In genomic region chr2:162009543-162009942, GRCh38 we compare ENCODE assay signal across 22 cellular contexts.
"Had no signal": no experiment of that assay in that cellular context is flagged by ENCODE, and none has a peak within 500 bp of the region (broad histone marks: within the 10 kb centered on the region; RNA-seq: fewer than 3 reads in every experiment).

No MANE protein-coding gene starts in this region.

- FAIRE-seq: kidney had no signal

- H3K27me3 ChIP-seq: esophagus squamous epithelium, foreskin keratinocyte, right lobe of liver, upper lobe of left lung, uterus had no signal

- H3K79me2 ChIP-seq: parathyroid adenoma had no signal

- DNase-seq: effector memory CD8-positive, alpha-beta T cell; esophagus squamous epithelium; foreskin keratinocyte; kidney; left cardiac atrium; left ventricle myocardium inferior; lower lobe of right lung; midbrain; nephron progenitor cell; right lobe of liver; stimulated activated CD4-positive, alpha-beta T cell treated with anti-CD3 and anti-CD28 coated beads, Interleukin-15, amount 100 ng/mL, for 24 hours; stimulated activated CD4-positive, alpha-beta T cell treated with anti-CD3 and anti-CD28 coated beads, Interleukin-1b, Interleukin-23, amount 100 ng/mL, for 48 hours; stimulated activated CD4-positive, alpha-beta T cell treated with anti-CD3 and anti-CD28 coated beads, Interleukin-4, amount 100 ng/mL, for 24 hours; tibial artery; upper lobe of left lung; uterus had no signal

- H3K27ac ChIP-seq: esophagus squamous epithelium, foreskin keratinocyte, left ventricle myocardium inferior, lower lobe of right lung, parathyroid adenoma, prostate gland, right lobe of liver, tibial artery, upper lobe of left lung, uterus had no signal

- H3K4me3 Mint-ChIP-seq: dendritic cell treated with granulocyte-macrophage colony-stimulating factor and Interleukin-4, amounts not matched to agents 40 ng/mL and 50 ng/mL, for 4 days; effector memory CD8-positive, alpha-beta T cell; memory B cell; nephron progenitor cell; stimulated activated memory B cell treated with anti-CD40 and anti-IgM and Interleukin-4, amounts not matched to agents 10 μg/mL and 1 μg/mL and 100 μg/mL, for 72 hours; stimulated activated naive CD8-positive, alpha-beta T cell treated with anti-CD3 and anti-CD28 coated beads, Interleukin-15, Interleukin-2, amounts not matched to agents 100 ng/mL and 50 ng/mL, for 24 hours had no signal

- H3K36me3 Mint-ChIP-seq: memory B cell; stimulated activated memory B cell treated with anti-CD40 and anti-IgM and Interleukin-4, amounts not matched to agents 10 μg/mL and 1 μg/mL and 100 μg/mL, for 72 hours had no signal

- ATAC-seq: effector memory CD8-positive, alpha-beta T cell; foreskin keratinocyte; left cardiac atrium; lower lobe of right lung; right lobe of liver; stimulated activated memory B cell treated with anti-CD40 and anti-IgM and Interleukin-4, amounts not matched to agents 10 μg/mL and 1 μg/mL and 100 μg/mL, for 72 hours had no signal

- H3K4me3 ChIP-seq: esophagus squamous epithelium, left ventricle myocardium inferior, lower lobe of right lung, prostate gland, right lobe of liver, tibial artery, upper lobe of left lung, uterus had no signal

- H3K27ac Mint-ChIP-seq: dendritic cell treated with granulocyte-macrophage colony-stimulating factor and Interleukin-4, amounts not matched to agents 40 ng/mL and 50 ng/mL, for 4 days; memory B cell; nephron progenitor cell; stimulated activated memory B cell treated with anti-CD40 and anti-IgM and Interleukin-4, amounts not matched to agents 10 μg/mL and 1 μg/mL and 100 μg/mL, for 72 hours; stimulated activated naive CD8-positive, alpha-beta T cell treated with anti-CD3 and anti-CD28 coated beads, Interleukin-15, Interleukin-2, amounts not matched to agents 100 ng/mL and 50 ng/mL, for 24 hours had no signal

- H3K4me1 Mint-ChIP-seq: nephron progenitor cell had no signal

- H3K9me3 Mint-ChIP-seq: dendritic cell treated with granulocyte-macrophage colony-stimulating factor and Interleukin-4, amounts not matched to agents 40 ng/mL and 50 ng/mL, for 4 days; effector memory CD8-positive, alpha-beta T cell; memory B cell; nephron progenitor cell; stimulated activated memory B cell treated with anti-CD40 and anti-IgM and Interleukin-4, amounts not matched to agents 10 μg/mL and 1 μg/mL and 100 μg/mL, for 72 hours; stimulated activated naive CD8-positive, alpha-beta T cell treated with anti-CD3 and anti-CD28 coated beads, Interleukin-15, Interleukin-2, amounts not matched to agents 100 ng/mL and 50 ng/mL, for 24 hours had no signal

- H3K36me3 ChIP-seq: esophagus squamous epithelium, prostate gland, tibial artery, upper lobe of left lung, uterus had no signal

- H3K27me3 Mint-ChIP-seq: dendritic cell treated with granulocyte-macrophage colony-stimulating factor and Interleukin-4, amounts not matched to agents 40 ng/mL and 50 ng/mL, for 4 days; effector memory CD8-positive, alpha-beta T cell; memory B cell; stimulated activated memory B cell treated with anti-CD40 and anti-IgM and Interleukin-4, amounts not matched to agents 10 μg/mL and 1 μg/mL and 100 μg/mL, for 72 hours; stimulated activated naive CD8-positive, alpha-beta T cell treated with anti-CD3 and anti-CD28 coated beads, Interleukin-15, Interleukin-2, amounts not matched to agents 100 ng/mL and 50 ng/mL, for 24 hours had no signal

- H3K4me1 ChIP-seq: esophagus squamous epithelium, foreskin keratinocyte, prostate gland, right lobe of liver, tibial artery, uterus had no signal

- H3K9ac ChIP-seq: parathyroid adenoma had no signal
